Comparison of ENCODE assay signal across 9 cellular contexts in the genomic region with DNA sequence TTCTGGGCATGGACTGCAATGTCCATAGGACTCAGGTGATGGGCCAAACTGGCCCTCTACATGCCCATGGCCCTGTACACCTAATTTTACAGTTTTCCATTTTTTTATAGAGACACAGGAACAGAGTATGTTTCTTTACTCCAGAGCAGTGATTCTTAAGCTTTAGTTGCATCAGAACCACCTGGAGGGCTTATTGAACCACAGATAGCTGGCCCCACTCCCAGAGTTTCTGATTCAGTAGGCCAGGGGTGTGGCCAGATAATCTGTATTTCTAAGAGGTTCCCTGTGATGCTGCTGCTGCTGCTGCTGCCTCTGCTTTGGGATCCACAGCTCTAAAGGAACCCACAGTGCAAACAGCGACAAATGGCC. TPM values are rescaled to one million over a fixed set of nuclear protein-coding genes. Genes with fewer than 3 reads are reported as not detected.
A peak's percentile ranks its signal among the peaks of the same experiment; 100 is the strongest.
DNase-seq lines count a peak whose midpoint lies in the region; ATAC-seq and TF ChIP-seq lines count a peak whose summit lies in the region.
"Had no signal": no experiment of that assay in that cellular context is flagged by ENCODE, and none has a peak within 500 bp of the region (broad histone marks: within the 10 kb centered on the region; RNA-seq: fewer than 3 reads in every experiment).

No MANE protein-coding gene starts in this region.

- CTCF ChIA-PET in activated CD4-positive, alpha-beta memory T cell treated with anti-CD3 and anti-CD28 coated beads, Interleukin-2, amount 10 ng/mL, durations not matched to agents 7 days and 5 days (lab: Charles Lee) = no interaction called here

- no peak overlapping the region for H3K27ac Mint-ChIP-seq in activated CD4-positive, alpha-beta memory T cell treated with anti-CD3 and anti-CD28 coated beads, Interleukin-2, amount 10 ng/mL, durations not matched to agents 7 days and 5 days
- H3K27ac Mint-ChIP-seq: IgD-negative memory B cell had no signal

- peaks cover 3% of the 10 kb centered on the region for H3K4me1 Mint-ChIP-seq in activated CD4-positive, alpha-beta memory T cell treated with anti-CD3 and anti-CD28 coated beads, Interleukin-2, amount 10 ng/mL, durations not matched to agents 7 days and 5 days

- DNase-seq in SJCRH30 (peak; percentile 71 to 84), right atrium auricular region (ENCODE audit: low spot score) (no peak), superior temporal gyrus (ENCODE audit: extremely low spot score) (no peak)
- DNase-seq in activated CD4-positive, alpha-beta memory T cell treated with anti-CD3 and anti-CD28 coated beads, Interleukin-2, amount 10 ng/mL, durations not matched to agents 7 days and 5 days = no peak

- no peak overlapping the region; the same call in 1 of the 2 replicates for H3K4me3 ChIP-seq in SJCRH30
- H3K4me3 ChIP-seq in right atrium auricular region = no peak overlapping the region

- POLR2A ChIA-PET in activated CD4-positive, alpha-beta memory T cell treated with anti-CD3 and anti-CD28 coated beads, Interleukin-2, amount 10 ng/mL, durations not matched to agents 7 days and 5 days (lab: Charles Lee) = no interaction called here

- no peaks in the 10 kb centered on the region for H3K27me3 ChIP-seq in SJCRH30
- H3K27me3 ChIP-seq in right atrium auricular region = no peaks in the 10 kb centered on the region

- peak overlapping the region; percentile 92 for H3K27ac ChIP-seq in SJCRH30
- H3K27ac ChIP-seq in right atrium auricular region = peak overlapping the region; percentile 66 to 71

- H3K36me3 ChIP-seq in SJCRH30 (peaks cover 32% of the 10 kb centered on the region), right atrium auricular region (no peaks in the 10 kb centered on the region)

- no peaks in the 10 kb centered on the region for H3K9me3 ChIP-seq in SJCRH30 (replicated peaks)
- no peaks in the 10 kb centered on the region for H3K9me3 ChIP-seq in right atrium auricular region

- no peaks in the 10 kb centered on the region for H3K36me3 Mint-ChIP-seq in activated CD4-positive, alpha-beta memory T cell treated with anti-CD3 and anti-CD28 coated beads, Interleukin-2, amount 10 ng/mL, durations not matched to agents 7 days and 5 days (ENCODE audit: low read depth)
- H3K36me3 Mint-ChIP-seq: IgD-negative memory B cell had no signal

- H3K27me3 Mint-ChIP-seq in activated CD4-positive, alpha-beta memory T cell treated with anti-CD3 and anti-CD28 coated beads, Interleukin-2, amount 10 ng/mL, durations not matched to agents 7 days and 5 days = peaks cover 18% of the 10 kb centered on the region

- peak; percentile 86 for ATAC-seq in GM18511 (IDR thresholded peaks at IDR 0.05; ENCODE audit: unreplicated experiment)
- ATAC-seq in HG03460 (IDR thresholded peaks at IDR 0.05; ENCODE audit: unreplicated experiment) = peak; percentile 58
- no peak for ATAC-seq in HG03457 (IDR thresholded peaks at IDR 0.05; ENCODE audit: unreplicated experiment)
- no peak for ATAC-seq in GM18873 (IDR thresholded peaks at IDR 0.05; ENCODE audit: low FRiP score, unreplicated experiment)

- H3K4me3 Mint-ChIP-seq in activated CD4-positive, alpha-beta memory T cell treated with anti-CD3 and anti-CD28 coated beads, Interleukin-2, amount 10 ng/mL, durations not matched to agents 7 days and 5 days = no peak overlapping the region
- H3K4me3 Mint-ChIP-seq: IgD-negative memory B cell had no signal

- peaks cover 60% of the 10 kb centered on the region for H3K4me1 ChIP-seq in SJCRH30
- peaks cover 0 to 47% of the 10 kb centered on the region in 2 donors for H3K4me1 ChIP-seq in right atrium auricular region

- H3K9me3 Mint-ChIP-seq in activated CD4-positive, alpha-beta memory T cell treated with anti-CD3 and anti-CD28 coated beads, Interleukin-2, amount 10 ng/mL, durations not matched to agents 7 days and 5 days = no peaks in the 10 kb centered on the region
- H3K9me3 Mint-ChIP-seq: IgD-negative memory B cell had no signal

- no peak for TF ChIP-seq CTCF in right atrium auricular region (IDR thresholded peaks at IDR 0.05)

RNA-seq across cellular contexts. Expression of a gene that starts 5.1 kb away (rescaled TPM):
- 839 and 902 TPM in 2 replicates for total RNA-seq in SJCRH30 (2014; rRNA removed; shearing (Covaris generic))
- total RNA-seq in right atrium auricular region = 10 to 100 TPM; 27.7 to 28.2 TPM
- not detected for total RNA-seq in activated CD4-positive, alpha-beta memory T cell treated with anti-CD3 and anti-CD28 coated beads, Interleukin-2, amount 10 ng/mL, durations not matched to agents 7 days and 5 days

RNA-seq across cellular contexts. Expression of a gene that starts 58.1 kb away (rescaled TPM):
- total RNA-seq in SJCRH30 (2014; rRNA removed; shearing (Covaris generic)) = not detected in 2 replicates
- not detected for total RNA-seq in right atrium auricular region
- not detected for total RNA-seq in activated CD4-positive, alpha-beta memory T cell treated with anti-CD3 and anti-CD28 coated beads, Interleukin-2, amount 10 ng/mL, durations not matched to agents 7 days and 5 days

Comparison
In these comparisons a context has a peak if more than half of its experiments do, and no peak if none do; other contexts are left out.
1. ATAC-seq: peak in GM18511 (single experiment) and HG03460 (single experiment); none in HG03457 (single experiment) and GM18873 (single experiment).
2. DNase-seq: peak in SJCRH30 (2 of 2); none in right atrium auricular region (single experiment), activated CD4-positive, alpha-beta memory T cell treated with anti-CD3 and anti-CD28 coated beads, Interleukin-2, amount 10 ng/mL, durations not matched to agents 7 days and 5 days (single experiment) and superior temporal gyrus (single experiment).
3. RNA of a gene that starts 5.1 kb away (total RNA-seq): 839 to 902 TPM in SJCRH30; 27.7 to 28.2 TPM in right atrium auricular region and not detected in activated CD4-positive, alpha-beta memory T cell treated with anti-CD3 and anti-CD28 coated beads, Interleukin-2, amount 10 ng/mL, durations not matched to agents 7 days and 5 days; every median in the first group is over 10 times any median in the second.